2 cellular contexts compared by ENCODE assay signal in the genomic region with DNA sequence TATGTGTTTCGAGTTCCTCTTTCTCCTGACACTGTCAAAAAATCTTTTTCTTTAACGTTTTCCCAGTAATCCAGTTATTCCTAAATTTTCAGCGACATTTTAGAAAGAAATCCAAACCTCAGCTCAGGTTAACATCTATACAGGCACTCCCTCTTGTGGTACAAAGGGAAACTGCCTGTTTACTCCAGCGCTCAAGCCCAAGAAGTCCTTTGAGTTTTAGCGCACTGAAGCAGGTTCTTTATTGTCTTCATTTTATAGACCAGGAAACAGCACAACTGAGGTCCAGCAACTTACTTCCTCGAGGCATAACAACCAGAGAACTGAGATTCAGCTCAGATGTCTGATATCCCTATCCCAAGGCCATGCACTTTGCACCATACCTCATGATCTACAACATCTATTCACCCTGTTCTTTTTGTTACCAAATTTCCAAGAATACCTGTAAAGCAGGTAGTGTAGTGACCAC.
TF ChIP-seq lines count a peak whose summit lies in the region.

No MANE protein-coding gene starts in this region.

TF ChIP-seq in HEK293, 187 proteins besides CTCF, POLR2A, EP300 and RAD21 (continued from another document):
- TF ChIP-seq, protein P1, sequence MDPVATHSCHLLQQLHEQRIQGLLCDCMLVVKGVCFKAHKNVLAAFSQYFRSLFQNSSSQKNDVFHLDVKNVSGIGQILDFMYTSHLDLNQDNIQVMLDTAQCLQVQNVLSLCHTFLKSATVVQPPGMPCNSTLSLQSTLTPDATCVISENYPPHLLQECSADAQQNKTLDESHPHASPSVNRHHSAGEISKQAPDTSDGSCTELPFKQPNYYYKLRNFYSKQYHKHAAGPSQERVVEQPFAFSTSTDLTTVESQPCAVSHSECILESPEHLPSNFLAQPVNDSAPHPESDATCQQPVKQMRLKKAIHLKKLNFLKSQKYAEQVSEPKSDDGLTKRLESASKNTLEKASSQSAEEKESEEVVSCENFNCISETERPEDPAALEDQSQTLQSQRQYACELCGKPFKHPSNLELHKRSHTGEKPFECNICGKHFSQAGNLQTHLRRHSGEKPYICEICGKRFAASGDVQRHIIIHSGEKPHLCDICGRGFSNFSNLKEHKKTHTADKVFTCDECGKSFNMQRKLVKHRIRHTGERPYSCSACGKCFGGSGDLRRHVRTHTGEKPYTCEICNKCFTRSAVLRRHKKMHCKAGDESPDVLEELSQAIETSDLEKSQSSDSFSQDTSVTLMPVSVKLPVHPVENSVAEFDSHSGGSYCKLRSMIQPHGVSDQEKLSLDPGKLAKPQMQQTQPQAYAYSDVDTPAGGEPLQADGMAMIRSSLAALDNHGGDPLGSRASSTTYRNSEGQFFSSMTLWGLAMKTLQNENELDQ (tag by site-specific recombination; IDR thresholded peaks at IDR 0.05; ENCODE audit: low read depth) = no peak
- no peak for TF ChIP-seq YY1 (tag by site-specific recombination; IDR thresholded peaks at IDR 0.05)
- 0 out of 2 replicates have a peak, but pooled peaks have one; percentile 45 for TF ChIP-seq ZNF660 (tag by site-specific recombination; IDR thresholded peaks at IDR 0.05)
- TF ChIP-seq ZNF133 (tag by site-specific recombination; IDR thresholded peaks at IDR 0.05) = no peak
- TF ChIP-seq ZNF132 (tag by site-specific recombination; IDR thresholded peaks at IDR 0.05; ENCODE audit: borderline replicate concordance) = no peak
- no peak for TF ChIP-seq ZNF558 (tag by site-specific recombination; IDR thresholded peaks at IDR 0.05)
- TF ChIP-seq, protein P2, sequence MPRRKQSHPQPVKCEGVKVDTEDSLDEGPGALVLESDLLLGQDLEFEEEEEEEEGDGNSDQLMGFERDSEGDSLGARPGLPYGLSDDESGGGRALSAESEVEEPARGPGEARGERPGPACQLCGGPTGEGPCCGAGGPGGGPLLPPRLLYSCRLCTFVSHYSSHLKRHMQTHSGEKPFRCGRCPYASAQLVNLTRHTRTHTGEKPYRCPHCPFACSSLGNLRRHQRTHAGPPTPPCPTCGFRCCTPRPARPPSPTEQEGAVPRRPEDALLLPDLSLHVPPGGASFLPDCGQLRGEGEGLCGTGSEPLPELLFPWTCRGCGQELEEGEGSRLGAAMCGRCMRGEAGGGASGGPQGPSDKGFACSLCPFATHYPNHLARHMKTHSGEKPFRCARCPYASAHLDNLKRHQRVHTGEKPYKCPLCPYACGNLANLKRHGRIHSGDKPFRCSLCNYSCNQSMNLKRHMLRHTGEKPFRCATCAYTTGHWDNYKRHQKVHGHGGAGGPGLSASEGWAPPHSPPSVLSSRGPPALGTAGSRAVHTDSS (tag by site-specific recombination; IDR thresholded peaks at IDR 0.05) = no peak
- TF ChIP-seq REPIN1 (tag by site-specific recombination; IDR thresholded peaks at IDR 0.05; ENCODE audit: low read depth) = no peak
- 0 out of 2 replicates have a peak, but pooled peaks have one; percentile 37 for TF ChIP-seq ZNF2 (tag by site-specific recombination; IDR thresholded peaks at IDR 0.05)
- TF ChIP-seq MYNN (tag by site-specific recombination; IDR thresholded peaks at IDR 0.05; ENCODE audit: borderline replicate concordance) = no peak
- TF ChIP-seq ZNF433 (tag by site-specific recombination; IDR thresholded peaks at IDR 0.05; ENCODE audit: low read depth) = no peak
- TF ChIP-seq ZNF654 (tag by site-specific recombination; IDR thresholded peaks at IDR 0.05; ENCODE audit: low read depth) = peak; percentile 94
- no peak for TF ChIP-seq ZNF777 (tag by site-specific recombination; IDR thresholded peaks at IDR 0.05; ENCODE audit: borderline replicate concordance)
- no peak for TF ChIP-seq ZNF274 (IDR thresholded peaks at IDR 0.05; ENCODE audit: low read length)
- TF ChIP-seq ZNF274 (tag by site-specific recombination; IDR thresholded peaks at IDR 0.05; ENCODE audit: borderline replicate concordance) = no peak

TF ChIP-seq in H1, 55 proteins besides CTCF, POLR2A, EP300 and RAD21:
- TF ChIP-seq, protein P3, sequence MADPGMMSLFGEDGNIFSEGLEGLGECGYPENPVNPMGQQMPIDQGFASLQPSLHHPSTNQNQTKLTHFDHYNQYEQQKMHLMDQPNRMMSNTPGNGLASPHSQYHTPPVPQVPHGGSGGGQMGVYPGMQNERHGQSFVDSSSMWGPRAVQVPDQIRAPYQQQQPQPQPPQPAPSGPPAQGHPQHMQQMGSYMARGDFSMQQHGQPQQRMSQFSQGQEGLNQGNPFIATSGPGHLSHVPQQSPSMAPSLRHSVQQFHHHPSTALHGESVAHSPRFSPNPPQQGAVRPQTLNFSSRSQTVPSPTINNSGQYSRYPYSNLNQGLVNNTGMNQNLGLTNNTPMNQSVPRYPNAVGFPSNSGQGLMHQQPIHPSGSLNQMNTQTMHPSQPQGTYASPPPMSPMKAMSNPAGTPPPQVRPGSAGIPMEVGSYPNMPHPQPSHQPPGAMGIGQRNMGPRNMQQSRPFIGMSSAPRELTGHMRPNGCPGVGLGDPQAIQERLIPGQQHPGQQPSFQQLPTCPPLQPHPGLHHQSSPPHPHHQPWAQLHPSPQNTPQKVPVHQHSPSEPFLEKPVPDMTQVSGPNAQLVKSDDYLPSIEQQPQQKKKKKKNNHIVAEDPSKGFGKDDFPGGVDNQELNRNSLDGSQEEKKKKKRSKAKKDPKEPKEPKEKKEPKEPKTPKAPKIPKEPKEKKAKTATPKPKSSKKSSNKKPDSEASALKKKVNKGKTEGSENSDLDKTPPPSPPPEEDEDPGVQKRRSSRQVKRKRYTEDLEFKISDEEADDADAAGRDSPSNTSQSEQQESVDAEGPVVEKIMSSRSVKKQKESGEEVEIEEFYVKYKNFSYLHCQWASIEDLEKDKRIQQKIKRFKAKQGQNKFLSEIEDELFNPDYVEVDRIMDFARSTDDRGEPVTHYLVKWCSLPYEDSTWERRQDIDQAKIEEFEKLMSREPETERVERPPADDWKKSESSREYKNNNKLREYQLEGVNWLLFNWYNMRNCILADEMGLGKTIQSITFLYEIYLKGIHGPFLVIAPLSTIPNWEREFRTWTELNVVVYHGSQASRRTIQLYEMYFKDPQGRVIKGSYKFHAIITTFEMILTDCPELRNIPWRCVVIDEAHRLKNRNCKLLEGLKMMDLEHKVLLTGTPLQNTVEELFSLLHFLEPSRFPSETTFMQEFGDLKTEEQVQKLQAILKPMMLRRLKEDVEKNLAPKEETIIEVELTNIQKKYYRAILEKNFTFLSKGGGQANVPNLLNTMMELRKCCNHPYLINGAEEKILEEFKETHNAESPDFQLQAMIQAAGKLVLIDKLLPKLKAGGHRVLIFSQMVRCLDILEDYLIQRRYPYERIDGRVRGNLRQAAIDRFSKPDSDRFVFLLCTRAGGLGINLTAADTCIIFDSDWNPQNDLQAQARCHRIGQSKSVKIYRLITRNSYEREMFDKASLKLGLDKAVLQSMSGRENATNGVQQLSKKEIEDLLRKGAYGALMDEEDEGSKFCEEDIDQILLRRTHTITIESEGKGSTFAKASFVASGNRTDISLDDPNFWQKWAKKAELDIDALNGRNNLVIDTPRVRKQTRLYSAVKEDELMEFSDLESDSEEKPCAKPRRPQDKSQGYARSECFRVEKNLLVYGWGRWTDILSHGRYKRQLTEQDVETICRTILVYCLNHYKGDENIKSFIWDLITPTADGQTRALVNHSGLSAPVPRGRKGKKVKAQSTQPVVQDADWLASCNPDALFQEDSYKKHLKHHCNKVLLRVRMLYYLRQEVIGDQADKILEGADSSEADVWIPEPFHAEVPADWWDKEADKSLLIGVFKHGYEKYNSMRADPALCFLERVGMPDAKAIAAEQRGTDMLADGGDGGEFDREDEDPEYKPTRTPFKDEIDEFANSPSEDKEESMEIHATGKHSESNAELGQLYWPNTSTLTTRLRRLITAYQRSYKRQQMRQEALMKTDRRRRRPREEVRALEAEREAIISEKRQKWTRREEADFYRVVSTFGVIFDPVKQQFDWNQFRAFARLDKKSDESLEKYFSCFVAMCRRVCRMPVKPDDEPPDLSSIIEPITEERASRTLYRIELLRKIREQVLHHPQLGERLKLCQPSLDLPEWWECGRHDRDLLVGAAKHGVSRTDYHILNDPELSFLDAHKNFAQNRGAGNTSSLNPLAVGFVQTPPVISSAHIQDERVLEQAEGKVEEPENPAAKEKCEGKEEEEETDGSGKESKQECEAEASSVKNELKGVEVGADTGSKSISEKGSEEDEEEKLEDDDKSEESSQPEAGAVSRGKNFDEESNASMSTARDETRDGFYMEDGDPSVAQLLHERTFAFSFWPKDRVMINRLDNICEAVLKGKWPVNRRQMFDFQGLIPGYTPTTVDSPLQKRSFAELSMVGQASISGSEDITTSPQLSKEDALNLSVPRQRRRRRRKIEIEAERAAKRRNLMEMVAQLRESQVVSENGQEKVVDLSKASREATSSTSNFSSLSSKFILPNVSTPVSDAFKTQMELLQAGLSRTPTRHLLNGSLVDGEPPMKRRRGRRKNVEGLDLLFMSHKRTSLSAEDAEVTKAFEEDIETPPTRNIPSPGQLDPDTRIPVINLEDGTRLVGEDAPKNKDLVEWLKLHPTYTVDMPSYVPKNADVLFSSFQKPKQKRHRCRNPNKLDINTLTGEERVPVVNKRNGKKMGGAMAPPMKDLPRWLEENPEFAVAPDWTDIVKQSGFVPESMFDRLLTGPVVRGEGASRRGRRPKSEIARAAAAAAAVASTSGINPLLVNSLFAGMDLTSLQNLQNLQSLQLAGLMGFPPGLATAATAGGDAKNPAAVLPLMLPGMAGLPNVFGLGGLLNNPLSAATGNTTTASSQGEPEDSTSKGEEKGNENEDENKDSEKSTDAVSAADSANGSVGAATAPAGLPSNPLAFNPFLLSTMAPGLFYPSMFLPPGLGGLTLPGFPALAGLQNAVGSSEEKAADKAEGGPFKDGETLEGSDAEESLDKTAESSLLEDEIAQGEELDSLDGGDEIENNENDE (IDR thresholded peaks at IDR 0.05; ENCODE audit: insufficient replicate concordance, low read length) = peak; percentile 34
- TF ChIP-seq PHF8 (conservative IDR thresholded peaks at IDR 0.05; ENCODE audit: low read depth, low read length) = no peak
